In genomic region chr9:129270205-129270604, GRCh38 we compare ENCODE assay signal across 7 cellular contexts.
A peak's percentile ranks its signal among the peaks of the same experiment; 100 is the strongest.
DNase-seq lines count a peak whose midpoint lies in the region; ATAC-seq and TF ChIP-seq lines count a peak whose summit lies in the region.

No MANE protein-coding gene starts in this region.

- H3K27me3 ChIP-seq in BE2C, result no peaks in the 10 kb centered on the region

- peaks cover 21% of the 10 kb centered on the region for H3K4me1 Mint-ChIP-seq in activated T-cell treated with anti-CD3 and anti-CD28 coated beads, Interleukin-2, amount 50 U/mL, for 4 hours (ENCODE audit: low read depth)
- H3K4me1 Mint-ChIP-seq in progenitor cell of endocrine pancreas (ENCODE audit: low read depth), result no peaks in the 10 kb centered on the region

- no peak overlapping the region for H3K4me3 ChIP-seq in BE2C (ENCODE audit: low read depth, low read length)

- TF ChIP-seq CTCF in progenitor cell of endocrine pancreas (IDR thresholded peaks at IDR 0.05; ENCODE audit: unreplicated experiment) (no peak), BE2C (IDR thresholded peaks at IDR 0.05; ENCODE audit: low read depth, low read length) (no peak)

- no peaks in the 10 kb centered on the region for H3K4me1 ChIP-seq in BE2C

- DNase-seq in activated T-cell treated with anti-CD3 and anti-CD28 coated beads, Interleukin-2, amount 50 U/mL, for 4 hours, result no peak
- DNase-seq in stimulated activated naive CD4-positive, alpha-beta T cell (lab: John Stamatoyannopoulos, UW), result peak in 4 of 6 experiments; percentile 14 to 53 (median 48)
- DNase-seq in progenitor cell of endocrine pancreas (ENCODE audit: low spot score, unreplicated experiment), result no peak
- DNase-seq in UCSD-AML1 (lab: John Stamatoyannopoulos, UW; ENCODE audit: unreplicated experiment), result no peak
- DNase-seq in BE2C, result no peak

- H3K4me3 Mint-ChIP-seq in activated T-cell treated with anti-CD3 and anti-CD28 coated beads, Interleukin-2, amount 50 U/mL, for 4 hours, result no peak overlapping the region
- no peak overlapping the region for H3K4me3 Mint-ChIP-seq in progenitor cell of endocrine pancreas (ENCODE audit: low read depth)

- no peak overlapping the region for H3K27ac Mint-ChIP-seq in progenitor cell of endocrine pancreas

- no peaks in the 10 kb centered on the region for H3K9me3 ChIP-seq in BE2C

- H3K27me3 Mint-ChIP-seq in activated T-cell treated with anti-CD3 and anti-CD28 coated beads, Interleukin-2, amount 50 U/mL, for 4 hours (ENCODE audit: low read depth), result peaks cover under 1% of the 10 kb centered on the region
- H3K27me3 Mint-ChIP-seq in progenitor cell of endocrine pancreas, result peaks cover 24% of the 10 kb centered on the region

- ATAC-seq in GM19395 (IDR thresholded peaks at IDR 0.05; ENCODE audit: unreplicated experiment), result peak; percentile 80
- ATAC-seq in HG03064 (IDR thresholded peaks at IDR 0.05; ENCODE audit: low read depth, unreplicated experiment), result peak; percentile 71
- peak; percentile 67 to 82 for ATAC-seq in activated T-cell treated with anti-CD3 and anti-CD28 coated beads, Interleukin-2, amount 50 U/mL, for 4 hours

- no peaks in the 10 kb centered on the region for H3K9me3 Mint-ChIP-seq in activated T-cell treated with anti-CD3 and anti-CD28 coated beads, Interleukin-2, amount 50 U/mL, for 4 hours
- no peaks in the 10 kb centered on the region for H3K9me3 Mint-ChIP-seq in progenitor cell of endocrine pancreas (ENCODE audit: low read depth)

- no peaks in the 10 kb centered on the region for H3K36me3 Mint-ChIP-seq in activated T-cell treated with anti-CD3 and anti-CD28 coated beads, Interleukin-2, amount 50 U/mL, for 4 hours (ENCODE audit: insufficient read depth)
- no peaks in the 10 kb centered on the region for H3K36me3 Mint-ChIP-seq in progenitor cell of endocrine pancreas (ENCODE audit: insufficient read depth)

- no peaks in the 10 kb centered on the region for H3K36me3 ChIP-seq in BE2C

Comparison
In these comparisons a context has a peak if more than half of its experiments do, and no peak if none do; other contexts are left out.
1. DNase-seq: peak in stimulated activated naive CD4-positive, alpha-beta T cell (4 of 6); none in activated T-cell treated with anti-CD3 and anti-CD28 coated beads, Interleukin-2, amount 50 U/mL, for 4 hours (single experiment), progenitor cell of endocrine pancreas (single experiment), UCSD-AML1 (single experiment) and BE2C (single experiment).
2. Peak in every context shown above with its lines, with median percentiles within 50 percentile points of each other: ATAC-seq.